Comparison of ENCODE assay signal across 8 cellular contexts in the genomic region with DNA sequence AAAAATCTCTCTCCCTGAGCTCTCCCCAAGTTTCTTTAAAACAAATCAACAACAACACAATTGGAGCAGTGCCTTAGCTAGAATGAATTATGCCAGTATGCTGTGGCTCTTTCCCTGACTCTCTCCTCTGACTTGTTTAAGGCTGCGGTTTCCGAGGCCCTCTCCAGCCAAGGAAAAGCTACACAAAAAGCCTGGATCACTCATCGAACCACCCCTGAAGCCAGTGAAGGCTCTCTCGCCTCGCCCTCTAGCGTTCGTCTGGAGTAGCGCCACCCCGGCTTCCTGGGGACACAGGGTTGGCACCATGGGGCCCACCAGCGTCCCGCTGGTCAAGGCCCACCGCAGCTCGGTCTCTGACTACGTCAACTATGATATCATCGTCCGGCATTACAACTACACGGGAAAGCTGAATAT. TPM values are rescaled to one million over a fixed set of nuclear protein-coding genes. Genes with fewer than 3 reads are reported as not detected.
DNase-seq lines count a peak whose midpoint lies in the region; ATAC-seq and TF ChIP-seq lines count a peak whose summit lies in the region.

No MANE protein-coding gene starts in this region.

- H3K27me3 Mint-ChIP-seq in activated CD8-positive, alpha-beta T cell treated with anti-CD3 and anti-CD28 coated beads, Interleukin-2, amount 10 ng/mL, durations not matched to agents 7 days and 5 days (ENCODE audit: low read depth) = no peaks in the 10 kb centered on the region

- H3K9me3 Mint-ChIP-seq in activated CD8-positive, alpha-beta T cell treated with anti-CD3 and anti-CD28 coated beads, Interleukin-2, amount 10 ng/mL, durations not matched to agents 7 days and 5 days (ENCODE audit: insufficient read depth) = no peaks in the 10 kb centered on the region

- peaks cover 69% of the 10 kb centered on the region for H3K36me3 Mint-ChIP-seq in activated CD8-positive, alpha-beta T cell treated with anti-CD3 and anti-CD28 coated beads, Interleukin-2, amount 10 ng/mL, durations not matched to agents 7 days and 5 days (ENCODE audit: low read depth)

- H3K4me1 Mint-ChIP-seq in activated CD8-positive, alpha-beta T cell treated with anti-CD3 and anti-CD28 coated beads, Interleukin-2, amount 10 ng/mL, durations not matched to agents 7 days and 5 days (ENCODE audit: low read depth) = peaks cover 69% of the 10 kb centered on the region

- H3K4me3 Mint-ChIP-seq in activated CD8-positive, alpha-beta T cell treated with anti-CD3 and anti-CD28 coated beads, Interleukin-2, amount 10 ng/mL, durations not matched to agents 7 days and 5 days = peak overlapping the region; percentile 98

- CTCF ChIA-PET in GM10248 (lab: Yijun Ruan, JAX) = interaction anchor here (0.7 to 5.2 kb wide), 71 partner anchors 10 to 342 kb away, joined by 3 to 90 read pairs (median 5); a partner anchor contains a TSS
- CTCF ChIA-PET in activated CD8-positive, alpha-beta T cell treated with anti-CD3 and anti-CD28 coated beads, Interleukin-2, amount 10 ng/mL, durations not matched to agents 7 days and 5 days (lab: Charles Lee) = interaction anchor here (0.7 to 9.4 kb wide), 56 partner anchors 9 to 775 kb away, joined by 3 to 165 read pairs (median 6); a partner anchor contains a TSS

- DNase-seq in GM10248 (ENCODE audit: extremely low spot score) (peak; percentile 75), NCI-H510A treated with DMSO at 0.1 percent for 48 hours (lab: John Stamatoyannopoulos, UW) (peak; percentile 80), ecto neural progenitor cell (ENCODE audit: low spot score) (peak; percentile 88), medulla oblongata (ENCODE audit: extremely low spot score) (peak; percentile 88)
- peak; percentile 92 for DNase-seq in activated CD8-positive, alpha-beta T cell treated with anti-CD3 and anti-CD28 coated beads, Interleukin-2, amount 10 ng/mL, durations not matched to agents 7 days and 5 days
- peak; percentile 77 to 89 (median 86) for DNase-seq in stimulated activated CD4-positive, alpha-beta T cell treated with anti-CD3 and anti-CD28 coated beads, TNF-alpha, amount 100 ng/mL, for 24 hours (ENCODE audit: low read depth in 3 of 3)

- ATAC-seq in HG02943 (IDR thresholded peaks at IDR 0.05; ENCODE audit: low read depth, unreplicated experiment) (peak; percentile 22), HG03095 (IDR thresholded peaks at IDR 0.05; ENCODE audit: unreplicated experiment) (no peak)
- ATAC-seq in activated CD8-positive, alpha-beta T cell treated with anti-CD3 and anti-CD28 coated beads, Interleukin-2, amount 10 ng/mL, durations not matched to agents 7 days and 5 days = peak; percentile 53

- TF ChIP-seq CTCF in GM10248 (IDR thresholded peaks at IDR 0.05; ENCODE audit: control extremely low read depth, extremely low read depth, low read depth, missing control alignments) = peak; percentile 93

- POLR2A ChIA-PET in GM10248 (lab: Yijun Ruan, JAX) = interaction anchor here (0.5 kb wide), 1 partner anchor 217 kb away, joined by 4 read pairs; no protein-coding TSS in a partner anchor
- POLR2A ChIA-PET in activated CD8-positive, alpha-beta T cell treated with anti-CD3 and anti-CD28 coated beads, Interleukin-2, amount 10 ng/mL, durations not matched to agents 7 days and 5 days (lab: Charles Lee) = interaction anchor here (0.6 to 6.9 kb wide), 29 partner anchors 13 to 343 kb away, joined by 3 to 89 read pairs (median 6); a partner anchor contains a TSS

- H3K27ac Mint-ChIP-seq in activated CD8-positive, alpha-beta T cell treated with anti-CD3 and anti-CD28 coated beads, Interleukin-2, amount 10 ng/mL, durations not matched to agents 7 days and 5 days = peak overlapping the region; percentile 95

RNA-seq across cellular contexts. Expression of a gene that starts 1.9 kb away (rescaled TPM):
- 10 to 100 TPM; 72.8 to 76.5 TPM for total RNA-seq in activated CD8-positive, alpha-beta T cell treated with anti-CD3 and anti-CD28 coated beads, Interleukin-2, amount 10 ng/mL, durations not matched to agents 7 days and 5 days
